39 cellular contexts compared by ENCODE assay signal in the genomic region with DNA sequence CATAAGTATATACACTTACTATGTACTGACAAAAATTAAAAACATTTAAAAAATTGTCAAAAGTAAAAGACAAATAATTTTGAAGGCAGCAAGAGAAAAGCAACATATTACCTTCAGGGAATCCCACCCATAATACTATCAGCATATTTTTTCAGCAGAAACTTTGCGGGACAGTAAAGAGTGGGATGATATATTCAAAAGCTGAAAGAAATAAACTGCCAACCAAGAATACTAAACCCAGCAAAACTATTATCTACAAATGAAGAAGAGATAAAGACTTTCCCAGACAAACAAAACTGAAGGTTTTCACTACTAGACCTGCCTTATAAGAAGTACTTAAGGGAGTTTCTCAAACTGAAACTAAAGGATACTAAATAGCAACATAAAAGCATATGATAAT.
"Had no signal": no experiment of that assay in that cellular context is flagged by ENCODE, and none has a peak within 500 bp of the region (broad histone marks: within the 10 kb centered on the region; RNA-seq: fewer than 3 reads in every experiment).

No MANE protein-coding gene starts in this region.

- FAIRE-seq: bronchial epithelial cell had no signal

- H3K4me3 Mint-ChIP-seq: activated naive CD4-positive, alpha-beta T cell treated with anti-CD3 and anti-CD28 coated beads for 36 hours; activated naive CD4-positive, alpha-beta T cell treated with anti-CD3 and anti-CD28 coated beads, Interleukin-2, amount 10 ng/mL, durations not matched to agents 7 days and 5 days; activated naive CD4-positive, alpha-beta T cell treated with anti-CD3 and anti-CD28 coated beads, Interleukin-2, amount 50 U/mL, for 24 hours; activated naive CD8-positive, alpha-beta T cell; activated naive CD8-positive, alpha-beta T cell treated with anti-CD3 and anti-CD28 coated beads for 36 hours; activated naive CD8-positive, alpha-beta T cell treated with anti-CD3 and anti-CD28 coated beads, Interleukin-2, amount 10 ng/mL, durations not matched to agents 7 days and 5 days; activated naive CD8-positive, alpha-beta T cell treated with anti-CD3 and anti-CD28 coated beads, Interleukin-2, amount 50 U/mL, for 24 hours; activated T-cell treated with anti-CD3 and anti-CD28 coated beads, Interleukin-2, amount 50 U/mL, for 24 hours; activated T-cell treated with anti-CD3 and anti-CD28 coated beads, Interleukin-2, amount 50 U/mL, for 4 hours; activated T-cell treated with anti-CD3 and anti-CD28 coated beads, Interleukin-2, amount 50 U/mL, for 72 hours; activated T-helper 1 cell treated with anti-CD3 and anti-CD28 coated beads, Interleukin-12 subunit alpha, Interleukin-12 subunit beta, Interleukin-2, Interleukin-4 antibody, amounts not matched to agents 30 ng/mL and 10 ng/mL and 1 ng/mL, durations not matched to agents 14 hours and 24 hours and 36 hours; activated T-helper 17 cell treated with anti-CD3 and anti-CD28 coated beads, Interleukin-2, amount 50 U/mL, for 72 hours; brain; central memory CD8-positive, alpha-beta T cell had no signal

- H3K27me3 ChIP-seq: adrenal gland, ascending aorta, body of pancreas, brain microvascular endothelial cell, breast epithelium, cardiac muscle cell had no signal

- H3K4me1 Mint-ChIP-seq: activated naive CD4-positive, alpha-beta T cell treated with anti-CD3 and anti-CD28 coated beads, Interleukin-2, amount 10 ng/mL, durations not matched to agents 7 days and 5 days; activated naive CD4-positive, alpha-beta T cell treated with anti-CD3 and anti-CD28 coated beads, Interleukin-2, amount 50 U/mL, for 24 hours; activated naive CD8-positive, alpha-beta T cell treated with anti-CD3 and anti-CD28 coated beads for 36 hours; activated naive CD8-positive, alpha-beta T cell treated with anti-CD3 and anti-CD28 coated beads, Interleukin-2, amount 10 ng/mL, durations not matched to agents 7 days and 5 days; activated naive CD8-positive, alpha-beta T cell treated with anti-CD3 and anti-CD28 coated beads, Interleukin-2, amount 50 U/mL, for 24 hours; activated T-helper 17 cell treated with anti-CD3 and anti-CD28 coated beads, Interleukin-2, amount 50 U/mL, for 72 hours; brain; central memory CD8-positive, alpha-beta T cell had no signal

- DNase-seq: activated effector memory CD4-positive, alpha-beta T cell treated with anti-CD3 and anti-CD28 coated beads, Interleukin-2, amount 50 U/mL, for 16 hours; activated effector memory CD4-positive, alpha-beta T cell treated with Interleukin-2 at 50 U/mL for 16 hours; activated gamma-delta T cell; activated gamma-delta T cell treated with Interleukin-2 at 50 U/mL for 16 hours; activated naive CD4-positive, alpha-beta T cell; activated naive CD4-positive, alpha-beta T cell treated with anti-CD3 and anti-CD28 coated beads for 36 hours; activated naive CD4-positive, alpha-beta T cell treated with anti-CD3 and anti-CD28 coated beads, Interleukin-2, amount 10 ng/mL, durations not matched to agents 7 days and 5 days; activated naive CD4-positive, alpha-beta T cell treated with anti-CD3 and anti-CD28 coated beads, Interleukin-2, amount 50 U/mL, for 16 hours; activated naive CD4-positive, alpha-beta T cell treated with Interleukin-2 at 50 U/mL for 16 hours; activated naive CD8-positive, alpha-beta T cell treated with anti-CD3 and anti-CD28 coated beads for 36 hours; activated naive CD8-positive, alpha-beta T cell treated with anti-CD3 and anti-CD28 coated beads, Interleukin-2, amount 10 ng/mL, durations not matched to agents 7 days and 5 days; activated naive CD8-positive, alpha-beta T cell treated with anti-CD3 and anti-CD28 coated beads, Interleukin-2, amount 50 U/mL, for 24 hours; activated T-cell treated with anti-CD3 and anti-CD28 coated beads, Interleukin-2, amount 50 U/mL, for 1 hour; activated T-cell treated with anti-CD3 and anti-CD28 coated beads, Interleukin-2, amount 50 U/mL, for 24 hours; activated T-cell treated with anti-CD3 and anti-CD28 coated beads, Interleukin-2, amount 50 U/mL, for 4 hours; activated T-cell treated with anti-CD3 and anti-CD28 coated beads, Interleukin-2, amount 50 U/mL, for 48 hours; activated T-cell treated with anti-CD3 and anti-CD28 coated beads, Interleukin-2, amount 50 U/mL, for 72 hours; adrenal gland; amniotic stem cell; amygdala; anterior cingulate cortex; aorta; body of pancreas; brain microvascular endothelial cell; caudate nucleus; central memory CD4-positive, alpha-beta T cell; cerebellar nuclear complex had no signal

- H3K27ac ChIP-seq: adrenal gland, ascending aorta, body of pancreas, brain microvascular endothelial cell, breast epithelium, cardiac muscle cell had no signal

- H3K36me3 ChIP-seq: adrenal gland, ascending aorta, brain microvascular endothelial cell, breast epithelium, cardiac muscle cell had no signal

- H3K36me3 Mint-ChIP-seq: activated naive CD4-positive, alpha-beta T cell treated with anti-CD3 and anti-CD28 coated beads, Interleukin-2, amount 10 ng/mL, durations not matched to agents 7 days and 5 days; activated naive CD8-positive, alpha-beta T cell treated with anti-CD3 and anti-CD28 coated beads for 36 hours; activated naive CD8-positive, alpha-beta T cell treated with anti-CD3 and anti-CD28 coated beads, Interleukin-2, amount 10 ng/mL, durations not matched to agents 7 days and 5 days; brain had no signal

- H3K4me1 ChIP-seq: adrenal gland, ascending aorta, body of pancreas, breast epithelium had no signal

- H3K4me3 ChIP-seq: adrenal gland, ascending aorta, body of pancreas, breast epithelium, cardiac muscle cell had no signal

- H3K27me3 Mint-ChIP-seq: activated naive CD4-positive, alpha-beta T cell treated with anti-CD3 and anti-CD28 coated beads, Interleukin-2, amount 10 ng/mL, durations not matched to agents 7 days and 5 days; activated naive CD4-positive, alpha-beta T cell treated with anti-CD3 and anti-CD28 coated beads, Interleukin-2, amount 50 U/mL, for 24 hours; activated T-cell treated with anti-CD3 and anti-CD28 coated beads, Interleukin-2, amount 50 U/mL, for 24 hours had no signal

- H3K27ac Mint-ChIP-seq: activated naive CD4-positive, alpha-beta T cell treated with anti-CD3 and anti-CD28 coated beads for 36 hours; activated naive CD4-positive, alpha-beta T cell treated with anti-CD3 and anti-CD28 coated beads, Interleukin-2, amount 10 ng/mL, durations not matched to agents 7 days and 5 days; activated naive CD4-positive, alpha-beta T cell treated with anti-CD3 and anti-CD28 coated beads, Interleukin-2, amount 50 U/mL, for 24 hours; activated naive CD4-positive, alpha-beta T cell treated with anti-CD3 and anti-CD28 coated beads, Interleukin-2, amount 50 U/mL, for 72 hours; activated naive CD8-positive, alpha-beta T cell; activated naive CD8-positive, alpha-beta T cell treated with anti-CD3 and anti-CD28 coated beads for 36 hours; activated naive CD8-positive, alpha-beta T cell treated with anti-CD3 and anti-CD28 coated beads, Interleukin-2, amount 10 ng/mL, durations not matched to agents 7 days and 5 days; activated naive CD8-positive, alpha-beta T cell treated with anti-CD3 and anti-CD28 coated beads, Interleukin-2, amount 50 U/mL, for 24 hours; activated T-cell treated with anti-CD3 and anti-CD28 coated beads, Interleukin-2, amount 50 U/mL, for 24 hours; activated T-cell treated with anti-CD3 and anti-CD28 coated beads, Interleukin-2, amount 50 U/mL, for 72 hours; activated T-helper 1 cell treated with anti-CD3 and anti-CD28 coated beads, Interleukin-12 subunit alpha, Interleukin-12 subunit beta, Interleukin-2, Interleukin-4 antibody, amounts not matched to agents 30 ng/mL and 10 ng/mL and 1 ng/mL, durations not matched to agents 14 hours and 24 hours and 36 hours; activated T-helper 17 cell treated with anti-CD3 and anti-CD28 coated beads, Interleukin-2, amount 50 U/mL, for 72 hours; activated T-helper 2 cell treated with anti-CD3 and anti-CD28 coated beads, Interferon-gamma antibody, Interleukin-2, Interleukin-4, amounts not matched to agents 10 μg/mL and 5 μg/mL and 100 μg/mL, durations not matched to agents 14 hours and 24 hours and 36 hours; brain had no signal
